21 cellular contexts compared by ENCODE assay signal in genomic region chr9:99472240-99472915, GRCh38.
DNase-seq lines count a peak whose midpoint lies in the region; ATAC-seq, FAIRE-seq and TF ChIP-seq lines count a peak whose summit lies in the region.
"Had no signal": no experiment of that assay in that cellular context is flagged by ENCODE, and none has a peak within 500 bp of the region (broad histone marks: within the 10 kb centered on the region; RNA-seq: fewer than 3 reads in every experiment).

No MANE protein-coding gene starts in this region.

- TF ChIP-seq POLR2A in GM12891 (IDR thresholded peaks at IDR 0.05; ENCODE audit: low read depth, low read length) (no peak), esophagus muscularis mucosa (IDR thresholded peaks at IDR 0.05; ENCODE audit: low read depth) (no peak)

- H3K27ac ChIP-seq in OCI-LY3 (ENCODE audit: low read length) (no peak overlapping the region), neural cell (ENCODE audit: low read length) (peak overlapping the region; percentile 66), esophagus muscularis mucosa (replicated peaks in 1 of 4) (no peak overlapping the region)
- H3K27ac ChIP-seq: A549 had no signal

- peak; percentile 20 for FAIRE-seq in GM12891 (lab: Jason Lieb, UNC)
- FAIRE-seq: A549, D721Med, G401.6 had no signal

- H2AFZ ChIP-seq in OCI-LY3 (ENCODE audit: low read depth, low read length) (peak overlapping the region; percentile 87), neural cell (ENCODE audit: low read depth, low read length) (no peak overlapping the region)

- H3K4me1 Mint-ChIP-seq in activated CD8-positive, alpha-beta T cell treated with anti-CD3 and anti-CD28 coated beads for 36 hours (ENCODE audit: low read depth) = peaks cover 7% of the 10 kb centered on the region
- no peaks in the 10 kb centered on the region for H3K4me1 Mint-ChIP-seq in activated CD8-positive, alpha-beta T cell treated with anti-CD3 and anti-CD28 coated beads, Interleukin-2, amount 10 ng/mL, durations not matched to agents 7 days and 5 days (ENCODE audit: low read depth)
- H3K4me1 Mint-ChIP-seq: CD4-positive, CD25-positive, alpha-beta regulatory T cell had no signal

- no peak for ATAC-seq in activated CD8-positive, alpha-beta T cell treated with anti-CD3 and anti-CD28 coated beads for 36 hours
- ATAC-seq in activated CD8-positive, alpha-beta T cell treated with anti-CD3 and anti-CD28 coated beads, Interleukin-2, amount 10 ng/mL, durations not matched to agents 7 days and 5 days = no peak
- ATAC-seq in HG02610 (IDR thresholded peaks at IDR 0.05; ENCODE audit: unreplicated experiment) = no peak
- ATAC-seq: A549 had no signal

- H3K79me2 ChIP-seq in OCI-LY3 (ENCODE audit: low read length) = no peaks in the 10 kb centered on the region
- H3K79me2 ChIP-seq in neural cell (replicated peaks; ENCODE audit: insufficient read depth, low read length) = no peaks in the 10 kb centered on the region

- CTCF ChIA-PET in activated CD8-positive, alpha-beta T cell treated with anti-CD3 and anti-CD28 coated beads for 36 hours (lab: Charles Lee) = no interaction called here
- CTCF ChIA-PET in activated CD8-positive, alpha-beta T cell treated with anti-CD3 and anti-CD28 coated beads, Interleukin-2, amount 10 ng/mL, durations not matched to agents 7 days and 5 days (lab: Charles Lee) = no interaction called here

- no peaks in the 10 kb centered on the region for H3F3A ChIP-seq in neural cell (ENCODE audit: insufficient read depth, low read length, poor library complexity, severe bottlenecking)

- H3K4me1 ChIP-seq in OCI-LY3 (ENCODE audit: low read length) = peaks cover 14% of the 10 kb centered on the region
- peaks cover 0 to 5% (median 0%) of the 10 kb centered on the region in 4 donors for H3K4me1 ChIP-seq in esophagus muscularis mucosa
- H3K4me1 ChIP-seq: A549, HAP-1 had no signal

- H3K4me3 ChIP-seq in OCI-LY3 (ENCODE audit: low read length) (peak overlapping the region; percentile 66), neural cell (ENCODE audit: low read length) (peak overlapping the region; percentile 32), esophagus muscularis mucosa (no peak overlapping the region)
- H3K4me3 ChIP-seq: A549, HAP-1 had no signal

- H3K36me3 ChIP-seq in OCI-LY3 (replicated peaks; ENCODE audit: low read depth, low read length) (no peaks in the 10 kb centered on the region), neural cell (ENCODE audit: insufficient read depth, low read length) (no peaks in the 10 kb centered on the region), esophagus muscularis mucosa (no peaks in the 10 kb centered on the region)
- H3K36me3 ChIP-seq: HAP-1 had no signal

- peak; percentile 26 for TF ChIP-seq RAD21 in neural cell (conservative IDR thresholded peaks at IDR 0.05)

- H3K4me3 Mint-ChIP-seq in activated CD8-positive, alpha-beta T cell treated with anti-CD3 and anti-CD28 coated beads for 36 hours = no peak overlapping the region
- no peak overlapping the region for H3K4me3 Mint-ChIP-seq in activated CD8-positive, alpha-beta T cell treated with anti-CD3 and anti-CD28 coated beads, Interleukin-2, amount 10 ng/mL, durations not matched to agents 7 days and 5 days
- H3K4me3 Mint-ChIP-seq: CD4-positive, CD25-positive, alpha-beta regulatory T cell had no signal

- no peaks in the 10 kb centered on the region for H4K20me1 ChIP-seq in OCI-LY3 (ENCODE audit: insufficient read depth, low read length)
- no peaks in the 10 kb centered on the region for H4K20me1 ChIP-seq in neural cell (ENCODE audit: insufficient read depth)

- 63% methylated on average over 6 of the region's 6 CpGs for WGBS in esophagus muscularis mucosa

- H3K9ac ChIP-seq in OCI-LY3 (ENCODE audit: low read length) (peak overlapping the region; percentile 40), neural cell (ENCODE audit: low read length) (peak overlapping the region; percentile 25)

- TF ChIP-seq CTCF in activated CD8-positive, alpha-beta T cell treated with anti-CD3 and anti-CD28 coated beads for 36 hours (IDR thresholded peaks at IDR 0.05) = no peak
- no peak for TF ChIP-seq CTCF in OCI-LY3 (IDR thresholded peaks at IDR 0.05; ENCODE audit: low read depth, low read length)
- TF ChIP-seq CTCF in neural cell (IDR thresholded peaks at IDR 0.05; ENCODE audit: poor library complexity, severe bottlenecking) = no peak
- TF ChIP-seq CTCF in esophagus muscularis mucosa (IDR thresholded peaks at IDR 0.05) = no peak

- peak overlapping the region; percentile 90 for H3K4me2 ChIP-seq in OCI-LY3 (ENCODE audit: low read length)
- no peak overlapping the region for H3K4me2 ChIP-seq in neural cell (ENCODE audit: low read length)
- H3K4me2 ChIP-seq: A549 had no signal

- intact Hi-C loops in activated CD8-positive, alpha-beta T cell treated with anti-CD3 and anti-CD28 coated beads for 36 hours (cut with micrococcal nuclease) = no loop called here
- intact Hi-C loops in esophagus muscularis mucosa (cut with DNase I) = no loop called here

- no peaks in the 10 kb centered on the region for H3K9me3 ChIP-seq in OCI-LY3 (ENCODE audit: insufficient read depth, low read length)
- H3K9me3 ChIP-seq in neural cell (ENCODE audit: low read length) = no peaks in the 10 kb centered on the region
- no peaks in the 10 kb centered on the region for H3K9me3 ChIP-seq in esophagus muscularis mucosa
- H3K9me3 ChIP-seq: A549, HAP-1 had no signal

- POLR2A ChIA-PET in activated CD8-positive, alpha-beta T cell treated with anti-CD3 and anti-CD28 coated beads for 36 hours (lab: Charles Lee) = no interaction called here
- POLR2A ChIA-PET in activated CD8-positive, alpha-beta T cell treated with anti-CD3 and anti-CD28 coated beads, Interleukin-2, amount 10 ng/mL, durations not matched to agents 7 days and 5 days (lab: Charles Lee) = no interaction called here

- H3K27me3 Mint-ChIP-seq in activated CD8-positive, alpha-beta T cell treated with anti-CD3 and anti-CD28 coated beads for 36 hours = peaks cover 17% of the 10 kb centered on the region
- H3K27me3 Mint-ChIP-seq in activated CD8-positive, alpha-beta T cell treated with anti-CD3 and anti-CD28 coated beads, Interleukin-2, amount 10 ng/mL, durations not matched to agents 7 days and 5 days (ENCODE audit: low read depth) = peaks cover 29% of the 10 kb centered on the region

- H3K9me3 Mint-ChIP-seq in activated CD8-positive, alpha-beta T cell treated with anti-CD3 and anti-CD28 coated beads for 36 hours = no peaks in the 10 kb centered on the region
- no peaks in the 10 kb centered on the region for H3K9me3 Mint-ChIP-seq in activated CD8-positive, alpha-beta T cell treated with anti-CD3 and anti-CD28 coated beads, Interleukin-2, amount 10 ng/mL, durations not matched to agents 7 days and 5 days (ENCODE audit: insufficient read depth)

- DNase-seq in activated CD8-positive, alpha-beta T cell treated with anti-CD3 and anti-CD28 coated beads for 36 hours = no peak
- DNase-seq in activated CD8-positive, alpha-beta T cell treated with anti-CD3 and anti-CD28 coated beads, Interleukin-2, amount 10 ng/mL, durations not matched to agents 7 days and 5 days = no peak
- DNase-seq in GM12891 (ENCODE audit: insufficient read length, low spot score) (no peak), esophagus muscularis mucosa (ENCODE audit: extremely low spot score) (no peak), NCI-H510A (lab: John Stamatoyannopoulos, UW) (no peak)
- DNase-seq: CD4-positive, CD25-positive, alpha-beta regulatory T cell; DMS79 treated with DMSO at 0.1 percent for 48 hours; NCI-H1417; NCI-H1930; NCI-H2171; NCI-H446 treated with DMSO at 0.1 percent for 48 hours; NCI-H774; RPMI8226 had no signal

- peak overlapping the region; percentile 61 for H3K27ac Mint-ChIP-seq in activated CD8-positive, alpha-beta T cell treated with anti-CD3 and anti-CD28 coated beads for 36 hours
- H3K27ac Mint-ChIP-seq in activated CD8-positive, alpha-beta T cell treated with anti-CD3 and anti-CD28 coated beads, Interleukin-2, amount 10 ng/mL, durations not matched to agents 7 days and 5 days = no peak overlapping the region
- H3K27ac Mint-ChIP-seq: CD4-positive, CD25-positive, alpha-beta regulatory T cell; IgD-negative memory B cell had no signal

- no peaks in the 10 kb centered on the region for H3K36me3 Mint-ChIP-seq in activated CD8-positive, alpha-beta T cell treated with anti-CD3 and anti-CD28 coated beads for 36 hours (ENCODE audit: low read depth)
- no peaks in the 10 kb centered on the region for H3K36me3 Mint-ChIP-seq in activated CD8-positive, alpha-beta T cell treated with anti-CD3 and anti-CD28 coated beads, Interleukin-2, amount 10 ng/mL, durations not matched to agents 7 days and 5 days (ENCODE audit: low read depth)
- H3K36me3 Mint-ChIP-seq: CD4-positive, CD25-positive, alpha-beta regulatory T cell; IgD-negative memory B cell had no signal

- TF ChIP-seq EP300 in neural cell (conservative IDR thresholded peaks at IDR 0.05; ENCODE audit: poor library complexity, severe bottlenecking) (no peak), esophagus muscularis mucosa (IDR thresholded peaks at IDR 0.05) (no peak)

- H3K27me3 ChIP-seq in OCI-LY3 (ENCODE audit: low read depth, low read length) = 0 out of 2 replicates have a peak, but pooled peaks cover 3% of the 10 kb centered on the region
- no peaks in the 10 kb centered on the region for H3K27me3 ChIP-seq in neural cell (ENCODE audit: insufficient read depth, low read depth, low read length)
- H3K27me3 ChIP-seq in esophagus muscularis mucosa = no peaks in the 10 kb centered on the region

- no peaks in the 10 kb centered on the region for H3K9me2 ChIP-seq in neural cell (ENCODE audit: insufficient read depth, low read length)

TF ChIP-seq in GM12891, 5 proteins besides CTCF, POLR2A, EP300 and RAD21:
- no peak for TF ChIP-seq PAX5 (IDR thresholded peaks at IDR 0.05; ENCODE audit: insufficient read depth, low read length, severe bottlenecking)
- TF ChIP-seq POU2F2 (IDR thresholded peaks at IDR 0.05; ENCODE audit: low read depth, low read length) = peak; percentile 87
- no peak for TF ChIP-seq POLR2AphosphoS5 (IDR thresholded peaks at IDR 0.05; ENCODE audit: low read depth, low read length)
- TF ChIP-seq SPI1 (IDR thresholded peaks at IDR 0.05; ENCODE audit: low read depth, low read length) = no peak
- TF ChIP-seq TAF1 (IDR thresholded peaks at IDR 0.05; ENCODE audit: low read depth, low read length) = no peak

TF ChIP-seq in neural cell, 6 proteins besides CTCF, POLR2A, EP300 and RAD21 (continues in another document):
- no peak for TF ChIP-seq TAF1 (IDR thresholded peaks at IDR 0.05; ENCODE audit: low read depth)
- no peak for TF ChIP-seq MXI1 (conservative IDR thresholded peaks at IDR 0.05; ENCODE audit: poor library complexity, severe bottlenecking)
- no peak for TF ChIP-seq EZH2 (IDR thresholded peaks at IDR 0.05; ENCODE audit: borderline replicate concordance, insufficient read depth, low read length, poor library complexity, severe bottlenecking)
- no peak for TF ChIP-seq POLR2AphosphoS5 (IDR thresholded peaks at IDR 0.05)
- no peak for TF ChIP-seq SMC3 (conservative IDR thresholded peaks at IDR 0.05; ENCODE audit: poor library complexity)

Comparison
In these comparisons a context has a peak if more than half of its experiments do, and no peak if none do; other contexts are left out.
1. H3K4me3 ChIP-seq: peak in OCI-LY3 (single experiment) and neural cell (single experiment); none in esophagus muscularis mucosa (0 of 4).